Comparison of ENCODE assay signal across 15 cellular contexts in genomic region chr11:28983780-28984179, GRCh38.
DNase-seq lines count a peak whose midpoint lies in the region; ATAC-seq and TF ChIP-seq lines count a peak whose summit lies in the region.
"Had no signal": no experiment of that assay in that cellular context is flagged by ENCODE, and none has a peak within 500 bp of the region (broad histone marks: within the 10 kb centered on the region; RNA-seq: fewer than 3 reads in every experiment).

No MANE protein-coding gene starts in this region.

- no peaks in the 10 kb centered on the region for H4K20me1 ChIP-seq in GM23338 (replicated peaks; ENCODE audit: insufficient read depth)
- H4K20me1 ChIP-seq in PC-3 (ENCODE audit: low read length) = no peaks in the 10 kb centered on the region
- H4K20me1 ChIP-seq: BLaER1 had no signal

- no TSS peak for BruUV-seq in PC-3 (replicated peaks; lab: Mats Ljungman, UMichigan)

- H3F3A ChIP-seq in GM23338 (replicated peaks; ENCODE audit: low read depth) = no peaks in the 10 kb centered on the region
- H3F3A ChIP-seq in PC-3 (ENCODE audit: low read length, unreplicated experiment) = no peaks in the 10 kb centered on the region

- H3K4me3 Mint-ChIP-seq in GM23338 = no peak overlapping the region
- no peak overlapping the region for H3K4me3 Mint-ChIP-seq in chondrocyte (ENCODE audit: unreplicated experiment)
- H3K4me3 Mint-ChIP-seq: CD8-positive, alpha-beta memory T cell had no signal

- POLR2A ChIA-PET in PC-3 (lab: Charles Lee; ENCODE audit: unreplicated experiment) = no interaction called here

- H3K4me1 Mint-ChIP-seq in GM23338 = no peaks in the 10 kb centered on the region
- H3K4me1 Mint-ChIP-seq in chondrocyte (ENCODE audit: low read depth) = peaks cover 13% of the 10 kb centered on the region
- H3K4me1 Mint-ChIP-seq: CD8-positive, alpha-beta memory T cell had no signal

- no peak for ATAC-seq in GM23338
- ATAC-seq in PC-3 = no peak
- ATAC-seq in GM18858 (IDR thresholded peaks at IDR 0.05; ENCODE audit: unreplicated experiment) = no peak
- ATAC-seq: K562 had no signal

- intact Hi-C loops in PC-3 (cut with micrococcal nuclease) = no loop called here
- intact Hi-C loops in thyroid gland (cut with DNase I) = no loop called here

- WGBS in thyroid gland, 2 donors = 19 to 41% methylated on average over 3 of the region's 3 CpGs

- no peaks in the 10 kb centered on the region for H3K9me3 ChIP-seq in PC-3 (ENCODE audit: low read length)
- H3K9me3 ChIP-seq in thyroid gland = no peaks in the 10 kb centered on the region
- H3K9me3 ChIP-seq: BLaER1, Peyer's patch had no signal

- no peaks in the 10 kb centered on the region for H3K4me1 ChIP-seq in GM23338 (ENCODE audit: insufficient read depth)
- H3K4me1 ChIP-seq in PC-3 (ENCODE audit: insufficient read depth, low read length) = no peaks in the 10 kb centered on the region; the same call in 1 of the 2 replicates
- peaks cover 0 to 27% of the 10 kb centered on the region in 2 donors for H3K4me1 ChIP-seq in thyroid gland
- H3K4me1 ChIP-seq: BLaER1, Peyer's patch had no signal

- H3K27ac ChIP-seq in GM23338 (ENCODE audit: low read depth) = no peak overlapping the region
- H3K27ac ChIP-seq in PC-3 (ENCODE audit: low read length) = no peak overlapping the region
- peak overlapping the region; percentile 54 to 94 (median 73) for H3K27ac ChIP-seq in thyroid gland
- H3K27ac ChIP-seq: BLaER1, Peyer's patch had no signal

- no peaks in the 10 kb centered on the region for H3K27me3 Mint-ChIP-seq in GM23338 (ENCODE audit: insufficient read depth, low read depth, poor library complexity)
- H3K27me3 Mint-ChIP-seq in chondrocyte (ENCODE audit: low read depth) = no peaks in the 10 kb centered on the region
- H3K27me3 Mint-ChIP-seq: CD8-positive, alpha-beta memory T cell had no signal

- H3K79me2 ChIP-seq in GM23338 (replicated peaks; ENCODE audit: insufficient read depth) (no peaks in the 10 kb centered on the region), PC-3 (ENCODE audit: low read length) (no peaks in the 10 kb centered on the region)

- DNase-seq in GM23338 (ENCODE audit: low spot score) (no peak), NCI-H146 treated with DMSO at 0.1 percent for 48 hours (lab: John Stamatoyannopoulos, UW; ENCODE audit: unreplicated experiment) (peak; percentile 53), PC-3 (peak; percentile 27), thyroid gland (peak; percentile 82 to 84), chondrocyte (ENCODE audit: low spot score) (no peak), superior temporal gyrus (ENCODE audit: extremely low spot score) (no peak)
- DNase-seq: CD8-positive, alpha-beta memory T cell; HCEC 1CT; NCI-H2227 treated with DMSO at 0.1 percent for 48 hours; NCI-H526; Peyer's patch; SIG-M5 had no signal

- CTCF ChIA-PET in PC-3 (lab: Charles Lee) = no interaction called here

- no peaks in the 10 kb centered on the region for H3K36me3 ChIP-seq in GM23338 (ENCODE audit: insufficient read depth)
- H3K36me3 ChIP-seq in PC-3 (ENCODE audit: low read depth, low read length) = no peaks in the 10 kb centered on the region
- no peaks in the 10 kb centered on the region for H3K36me3 ChIP-seq in thyroid gland
- H3K36me3 ChIP-seq: BLaER1, Peyer's patch had no signal

- TF ChIP-seq CTCF in GM23338 (conservative IDR thresholded peaks at IDR 0.05; ENCODE audit: low read depth in 2 of 2) (no peak), PC-3 (conservative IDR thresholded peaks at IDR 0.05; ENCODE audit: low read depth, low read length) (no peak), thyroid gland (IDR thresholded peaks at IDR 0.05) (no peak), chondrocyte (IDR thresholded peaks at IDR 0.05) (no peak)

- no peak overlapping the region for H3K9ac ChIP-seq in PC-3 (ENCODE audit: low read length)
- H3K9ac ChIP-seq: BLaER1 had no signal

- H3K4me2 ChIP-seq in GM23338 = no peak overlapping the region
- H3K4me2 ChIP-seq in PC-3 (ENCODE audit: low read length) = no peak overlapping the region
- H3K4me2 ChIP-seq: BLaER1 had no signal

- H3K27ac Mint-ChIP-seq in GM23338 (no peak overlapping the region), chondrocyte (ENCODE audit: unreplicated experiment) (no peak overlapping the region)
- H3K27ac Mint-ChIP-seq: CD8-positive, alpha-beta memory T cell had no signal

- H3K9me3 Mint-ChIP-seq in GM23338 = no peaks in the 10 kb centered on the region
- H3K9me3 Mint-ChIP-seq in chondrocyte (ENCODE audit: low read depth) = no peaks in the 10 kb centered on the region

- H2AFZ ChIP-seq in GM23338 = peak overlapping the region; percentile 43; the same call in 1 of the 2 replicates
- H2AFZ ChIP-seq in PC-3 (ENCODE audit: low read length) = no peak overlapping the region

- H3K36me3 Mint-ChIP-seq in GM23338 (ENCODE audit: low read depth) (no peaks in the 10 kb centered on the region), chondrocyte (ENCODE audit: low read depth) (no peaks in the 10 kb centered on the region)
- H3K36me3 Mint-ChIP-seq: CD8-positive, alpha-beta memory T cell had no signal

- H3K9me2 ChIP-seq in GM23338 (ENCODE audit: insufficient read depth) = no peaks in the 10 kb centered on the region
- H3K9me2 ChIP-seq in PC-3 (replicated peaks; ENCODE audit: low read length) = no peaks in the 10 kb centered on the region

- no peaks in the 10 kb centered on the region for H3K27me3 ChIP-seq in GM23338 (ENCODE audit: insufficient read depth)
- H3K27me3 ChIP-seq in PC-3 (ENCODE audit: low read length) = no peaks in the 10 kb centered on the region
- H3K27me3 ChIP-seq in thyroid gland = no peaks in the 10 kb centered on the region
- H3K27me3 ChIP-seq: BLaER1, Peyer's patch had no signal

- TF ChIP-seq POLR2A in thyroid gland (IDR thresholded peaks at IDR 0.05) = no peak

- H3K4me3 ChIP-seq in GM23338 (no peak overlapping the region), PC-3 (ENCODE audit: low read length) (no peak overlapping the region), thyroid gland (replicated peaks in 1 of 3) (no peak overlapping the region)
- H3K4me3 ChIP-seq: BLaER1, K562, Peyer's patch had no signal

TF ChIP-seq in GM23338, 12 proteins besides CTCF, POLR2A, EP300 and RAD21 (continues in another document):
- TF ChIP-seq EZH2 (IDR thresholded peaks at IDR 0.05; ENCODE audit: low read depth, unreplicated experiment) (no peak), ZNF462 (CRISPR knock-in tag; IDR thresholded peaks at IDR 0.05) (no peak), ZNF331 (CRISPR knock-in tag; IDR thresholded peaks at IDR 0.05; ENCODE audit: low read depth) (no peak), POLR2AphosphoS5 (IDR thresholded peaks at IDR 0.05; ENCODE audit: low read depth) (no peak)

Comparison
In these comparisons a context has a peak if more than half of its experiments do, and no peak if none do; other contexts are left out.
1. DNase-seq: peak in NCI-H146 treated with DMSO at 0.1 percent for 48 hours (single experiment), PC-3 (single experiment) and thyroid gland (2 of 2); none in GM23338 (single experiment), chondrocyte (single experiment) and superior temporal gyrus (single experiment).
2. H3K27ac ChIP-seq: peak in thyroid gland (3 of 3); none in GM23338 (single experiment) and PC-3 (single experiment).